25 cellular contexts compared by ENCODE assay signal in genomic region chr20:58927490-58928061, GRCh38.
"Had no signal": no experiment of that assay in that cellular context is flagged by ENCODE, and none has a peak within 500 bp of the region (broad histone marks: within the 10 kb centered on the region; RNA-seq: fewer than 3 reads in every experiment).

No MANE protein-coding gene starts in this region.

- DNase-seq: activated B cell treated with CpG ODN at 0.5 μM for 24 hours; activated CD4-positive, alpha-beta T cell treated with anti-CD3 and anti-CD28 coated beads for 1 hour; activated CD4-positive, alpha-beta T cell treated with anti-CD3 and anti-CD28 coated beads, Interleukin-2, amount 10 ng/mL, durations not matched to agents 24 days and 14 days; activated CD4-positive, alpha-beta T cell treated with anti-CD3 and anti-CD28 coated beads, Interleukin-2, amount 50 U/mL, for 48 hours; activated CD8-positive, alpha-beta memory T cell treated with anti-CD3 and anti-CD28 coated beads, Interleukin-2, amount 10 ng/mL, durations not matched to agents 7 days and 5 days; activated effector memory CD4-positive, alpha-beta T cell treated with Interleukin-2 at 50 U/mL for 16 hours; activated naive CD4-positive, alpha-beta T cell; activated T-cell treated with anti-CD3 and anti-CD28 coated beads, Interleukin-2, amount 50 U/mL, for 24 hours; amniotic stem cell; body of pancreas; Karpas-422; NCI-H1092; NCI-H1417; NCI-H1930; NCI-H2171; NCI-H2227 treated with DMSO at 0.1 percent for 48 hours; NCI-H446 treated with DMSO at 0.1 percent for 48 hours; NCI-H526; NCI-H774; OCI-M1; Peyer's patch; SHP77; T-helper 9 cell had no signal

- H3K27me3 ChIP-seq: ascending aorta, body of pancreas, Peyer's patch had no signal

- ATAC-seq: activated CD8-positive, alpha-beta memory T cell treated with anti-CD3 and anti-CD28 coated beads, Interleukin-2, amount 10 ng/mL, durations not matched to agents 7 days and 5 days; body of pancreas had no signal

- H3K4me1 ChIP-seq: body of pancreas, Peyer's patch, SJSA1 had no signal

- H3K36me3 ChIP-seq: ascending aorta, Peyer's patch, SJSA1 had no signal

- H3K9me3 ChIP-seq: ascending aorta, body of pancreas, Peyer's patch, SJSA1 had no signal

- H3K4me3 ChIP-seq: ascending aorta, body of pancreas, Peyer's patch, SJSA1 had no signal

- H3K27ac ChIP-seq: ascending aorta, body of pancreas, Peyer's patch, SJSA1 had no signal
